22 cellular contexts compared by ENCODE assay signal in genomic region chr6:1580109-1580508, GRCh38. TPM values are rescaled to one million over a fixed set of nuclear protein-coding genes. Genes with fewer than 3 reads are reported as not detected.
"Had no signal": no experiment of that assay in that cellular context is flagged by ENCODE, and none has a peak within 500 bp of the region (broad histone marks: within the 10 kb centered on the region; RNA-seq: fewer than 3 reads in every experiment).

No MANE protein-coding gene starts in this region.

- H3K27me3 ChIP-seq: ovary, testis, uterus had no signal

- H3K4me1 ChIP-seq: prostate gland, uterus had no signal

- ATAC-seq: gastroesophageal sphincter; left cardiac atrium; stimulated activated naive CD8-positive, alpha-beta T cell treated with anti-CD3 and anti-CD28 coated beads, Interleukin-15, amount 100 ng/mL, for 72 hours; WTC11 had no signal

- H3K27ac Mint-ChIP-seq: activated naive CD8-positive, alpha-beta T cell; memory B cell; natural killer cell treated with Interleukin-12 subunit alpha and Interleukin-12 subunit beta and Interleukin-15 and Interleukin-18, amount 100 ng/mL, for 72 hours; stimulated activated naive CD8-positive, alpha-beta T cell treated with anti-CD3 and anti-CD28 coated beads, Interleukin-15, amount 100 ng/mL, for 72 hours; WTC11 had no signal

- H3K9me3 Mint-ChIP-seq: memory B cell; natural killer cell treated with Interleukin-12 subunit alpha and Interleukin-12 subunit beta and Interleukin-15 and Interleukin-18, amount 100 ng/mL, for 72 hours; stimulated activated naive CD8-positive, alpha-beta T cell treated with anti-CD3 and anti-CD28 coated beads, Interleukin-15, amount 100 ng/mL, for 72 hours had no signal

- H3K36me3 Mint-ChIP-seq: activated naive CD8-positive, alpha-beta T cell; memory B cell; natural killer cell treated with Interleukin-12 subunit alpha and Interleukin-12 subunit beta and Interleukin-15 and Interleukin-18, amount 100 ng/mL, for 72 hours; WTC11 had no signal

- H3K36me3 ChIP-seq: gastroesophageal sphincter, ovary, prostate gland, uterus had no signal

- H3K27ac ChIP-seq: epithelial cell of prostate, gastroesophageal sphincter, ovary, uterus had no signal

- H3K9me3 ChIP-seq: gastroesophageal sphincter, ovary, prostate gland, testis, uterus had no signal

- H3K4me3 ChIP-seq: gastroesophageal sphincter, ovary, prostate gland, testis, uterus had no signal

- DNase-seq: activated gamma-delta T cell treated with Interleukin-2 at 50 U/mL for 16 hours; activated T-cell treated with anti-CD3 and anti-CD28 coated beads, Interleukin-2, amount 50 U/mL, for 1 hour; cerebellar nuclear complex; head of caudate nucleus; islet precursor cell; left cardiac atrium; ovary; stimulated activated CD4-positive, alpha-beta T cell treated with anti-CD3 and anti-CD28 coated beads, Interleukin-12 subunit alpha, Interleukin-12 subunit beta, amount 100 ng/mL, for 4 hours; stimulated activated CD4-positive, alpha-beta T cell treated with anti-CD3 and anti-CD28 coated beads, Interleukin-4, amount 100 ng/mL, for 4 hours; stimulated activated naive CD8-positive, alpha-beta T cell treated with anti-CD3 and anti-CD28 coated beads, Interleukin-15, amount 100 ng/mL, for 72 hours; T-helper 9 cell; testis; trophoblast cell; uterus had no signal

RNA-seq across cellular contexts. Expression of gene FOXC1, which starts 29.6 kb away (rescaled TPM):
- total RNA-seq: T-helper 1 cell treated with Interleukin-12 subunit alpha and Interleukin-12 subunit beta and Interleukin-4 antibody, amounts not matched to agents 30 ng/mL and 1 ng/mL, for 36 hours had no signal
